Comparison of ENCODE assay signal across 8 cellular contexts in genomic region chr13:30112602-30113435, GRCh38.
DNase-seq lines count a peak whose midpoint lies in the region; ATAC-seq and TF ChIP-seq lines count a peak whose summit lies in the region.

No MANE protein-coding gene starts in this region.

- peak; percentile 100 for TF ChIP-seq CTCF in choroid plexus epithelial cell (conservative IDR thresholded peaks at IDR 0.05; ENCODE audit: low read depth, low read length)

- H3K4me3 ChIP-seq in choroid plexus epithelial cell (ENCODE audit: low read depth, low read length) = no peak overlapping the region

- ATAC-seq in HG03108 (IDR thresholded peaks at IDR 0.05; ENCODE audit: unreplicated experiment) (peak; percentile 50), left lobe of liver (peak; percentile 69), GM21825 (IDR thresholded peaks at IDR 0.05; ENCODE audit: unreplicated experiment) (no peak)

- DNase-seq in GF-D8 (lab: John Stamatoyannopoulos, UW) (peak; percentile 37), NCI-H446 treated with DMSO at 0.1 percent for 48 hours (lab: John Stamatoyannopoulos, UW) (peak; percentile 18), choroid plexus epithelial cell (ENCODE audit: low read depth) (peak; percentile 95), left lobe of liver (ENCODE audit: low spot score) (peak; percentile 82)
- DNase-seq in activated CD4-positive, alpha-beta T cell treated with anti-CD3 and anti-CD28 coated beads for 24 hours (ENCODE audit: low read depth in 2 of 2) = peak; percentile 69 to 76
- peak; percentile 67 for DNase-seq in stimulated activated CD4-positive, alpha-beta T cell treated with anti-CD3 and anti-CD28 coated beads, Interleukin-2, amount 100 ng/mL, for 4 hours (ENCODE audit: low read depth)

Comparison
In these comparisons a context has a peak if more than half of its experiments do, and no peak if none do; other contexts are left out.
1. DNase-seq: peak in every context shown above with its lines; median percentile 95 in choroid plexus epithelial cell; 82 in left lobe of liver; 72 in activated CD4-positive, alpha-beta T cell treated with anti-CD3 and anti-CD28 coated beads for 24 hours; 67 in stimulated activated CD4-positive, alpha-beta T cell treated with anti-CD3 and anti-CD28 coated beads, Interleukin-2, amount 100 ng/mL, for 4 hours; 37 in GF-D8; 18 in NCI-H446 treated with DMSO at 0.1 percent for 48 hours.